In the genomic region with DNA sequence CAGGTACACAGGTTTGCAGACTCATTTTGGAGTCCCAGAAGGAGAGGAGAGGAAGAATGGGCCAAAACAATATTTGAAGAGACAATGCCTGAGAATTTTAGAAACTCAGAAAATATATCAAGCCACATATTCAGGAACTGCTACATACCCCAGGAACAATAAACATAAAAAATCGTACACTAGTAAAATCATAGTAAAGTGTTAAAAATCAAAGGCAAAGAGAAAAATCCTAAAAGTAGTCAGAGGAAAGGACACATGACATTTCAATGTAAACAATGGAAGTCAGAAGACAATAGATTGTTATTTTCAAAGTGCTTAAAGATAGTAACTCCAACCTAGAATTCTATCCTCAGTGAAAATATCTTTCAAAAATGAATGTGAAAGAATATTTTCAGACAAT, we compare ENCODE assay signal across 1 cellular context.
TF ChIP-seq lines count a peak whose summit lies in the region.

No MANE protein-coding gene starts in this region.

TF ChIP-seq in GM23338, 12 proteins besides CTCF, POLR2A, EP300 and RAD21 (continued from another document):
- no peak for TF ChIP-seq STAT1 (IDR thresholded peaks at IDR 0.05; ENCODE audit: unreplicated experiment)
- TF ChIP-seq, protein P1, sequence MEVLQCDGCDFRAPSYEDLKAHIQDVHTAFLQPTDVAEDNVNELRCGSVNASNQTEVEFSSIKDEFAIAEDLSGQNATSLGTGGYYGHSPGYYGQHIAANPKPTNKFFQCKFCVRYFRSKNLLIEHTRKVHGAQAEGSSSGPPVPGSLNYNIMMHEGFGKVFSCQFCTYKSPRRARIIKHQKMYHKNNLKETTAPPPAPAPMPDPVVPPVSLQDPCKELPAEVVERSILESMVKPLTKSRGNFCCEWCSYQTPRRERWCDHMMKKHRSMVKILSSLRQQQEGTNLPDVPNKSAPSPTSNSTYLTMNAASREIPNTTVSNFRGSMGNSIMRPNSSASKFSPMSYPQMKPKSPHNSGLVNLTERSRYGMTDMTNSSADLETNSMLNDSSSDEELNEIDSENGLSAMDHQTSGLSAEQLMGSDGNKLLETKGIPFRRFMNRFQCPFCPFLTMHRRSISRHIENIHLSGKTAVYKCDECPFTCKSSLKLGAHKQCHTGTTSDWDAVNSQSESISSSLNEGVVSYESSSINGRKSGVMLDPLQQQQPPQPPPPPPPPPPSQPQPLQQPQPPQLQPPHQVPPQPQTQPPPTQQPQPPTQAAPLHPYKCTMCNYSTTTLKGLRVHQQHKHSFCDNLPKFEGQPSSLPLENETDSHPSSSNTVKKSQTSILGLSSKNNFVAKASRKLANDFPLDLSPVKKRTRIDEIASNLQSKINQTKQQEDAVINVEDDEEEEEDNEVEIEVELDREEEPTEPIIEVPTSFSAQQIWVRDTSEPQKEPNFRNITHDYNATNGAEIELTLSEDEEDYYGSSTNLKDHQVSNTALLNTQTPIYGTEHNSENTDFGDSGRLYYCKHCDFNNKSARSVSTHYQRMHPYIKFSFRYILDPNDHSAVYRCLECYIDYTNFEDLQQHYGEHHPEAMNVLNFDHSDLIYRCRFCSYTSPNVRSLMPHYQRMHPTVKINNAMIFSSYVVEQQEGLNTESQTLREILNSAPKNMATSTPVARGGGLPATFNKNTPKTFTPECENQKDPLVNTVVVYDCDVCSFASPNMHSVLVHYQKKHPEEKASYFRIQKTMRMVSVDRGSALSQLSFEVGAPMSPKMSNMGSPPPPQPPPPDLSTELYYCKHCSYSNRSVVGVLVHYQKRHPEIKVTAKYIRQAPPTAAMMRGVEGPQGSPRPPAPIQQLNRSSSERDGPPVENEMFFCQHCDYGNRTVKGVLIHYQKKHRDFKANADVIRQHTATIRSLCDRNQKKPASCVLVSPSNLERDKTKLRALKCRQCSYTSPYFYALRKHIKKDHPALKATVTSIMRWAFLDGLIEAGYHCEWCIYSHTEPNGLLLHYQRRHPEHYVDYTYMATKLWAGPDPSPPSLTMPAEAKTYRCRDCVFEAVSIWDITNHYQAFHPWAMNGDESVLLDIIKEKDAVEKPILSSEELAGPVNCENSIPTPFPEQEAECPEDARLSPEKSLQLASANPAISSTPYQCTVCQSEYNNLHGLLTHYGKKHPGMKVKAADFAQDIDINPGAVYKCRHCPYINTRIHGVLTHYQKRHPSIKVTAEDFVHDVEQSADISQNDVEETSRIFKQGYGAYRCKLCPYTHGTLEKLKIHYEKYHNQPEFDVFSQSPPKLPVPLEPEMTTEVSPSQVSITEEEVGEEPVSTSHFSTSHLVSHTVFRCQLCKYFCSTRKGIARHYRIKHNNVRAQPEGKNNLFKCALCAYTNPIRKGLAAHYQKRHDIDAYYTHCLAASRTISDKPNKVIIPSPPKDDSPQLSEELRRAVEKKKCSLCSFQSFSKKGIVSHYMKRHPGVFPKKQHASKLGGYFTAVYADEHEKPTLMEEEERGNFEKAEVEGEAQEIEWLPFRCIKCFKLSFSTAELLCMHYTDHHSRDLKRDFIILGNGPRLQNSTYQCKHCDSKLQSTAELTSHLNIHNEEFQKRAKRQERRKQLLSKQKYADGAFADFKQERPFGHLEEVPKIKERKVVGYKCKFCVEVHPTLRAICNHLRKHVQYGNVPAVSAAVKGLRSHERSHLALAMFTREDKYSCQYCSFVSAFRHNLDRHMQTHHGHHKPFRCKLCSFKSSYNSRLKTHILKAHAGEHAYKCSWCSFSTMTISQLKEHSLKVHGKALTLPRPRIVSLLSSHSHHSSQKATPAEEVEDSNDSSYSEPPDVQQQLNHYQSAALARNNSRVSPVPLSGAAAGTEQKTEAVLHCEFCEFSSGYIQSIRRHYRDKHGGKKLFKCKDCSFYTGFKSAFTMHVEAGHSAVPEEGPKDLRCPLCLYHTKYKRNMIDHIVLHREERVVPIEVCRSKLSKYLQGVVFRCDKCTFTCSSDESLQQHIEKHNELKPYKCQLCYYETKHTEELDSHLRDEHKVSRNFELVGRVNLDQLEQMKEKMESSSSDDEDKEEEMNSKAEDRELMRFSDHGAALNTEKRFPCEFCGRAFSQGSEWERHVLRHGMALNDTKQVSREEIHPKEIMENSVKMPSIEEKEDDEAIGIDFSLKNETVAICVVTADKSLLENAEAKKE (CRISPR knock-in tag; IDR thresholded peaks at IDR 0.05) = no peak
